In genomic region chr17:2244545-2245525, GRCh38 we compare ENCODE assay signal across 8 cellular contexts. TPM values are rescaled to one million over a fixed set of nuclear protein-coding genes. Genes with fewer than 3 reads are reported as not detected.
DNase-seq lines count a peak whose midpoint lies in the region; ATAC-seq and TF ChIP-seq lines count a peak whose summit lies in the region.

No MANE protein-coding gene starts in this region.

- peak; percentile 92 to 99 (median 98) for TF ChIP-seq CTCF in breast epithelium (IDR thresholded peaks at IDR 0.05)

- H3K27me3 ChIP-seq in breast epithelium: no peaks in the 10 kb centered on the region

- H3K4me3 ChIP-seq in breast epithelium: no peak overlapping the region

- H3K27ac ChIP-seq in breast epithelium: peak overlapping the region; percentile 68 to 69

- H3K36me3 ChIP-seq in breast epithelium: no peaks in the 10 kb centered on the region

- H3K4me1 ChIP-seq in breast epithelium: no peaks in the 10 kb centered on the region

- ATAC-seq in GM18520 (IDR thresholded peaks at IDR 0.05; ENCODE audit: unreplicated experiment): no peak

- H3K9me3 ChIP-seq in breast epithelium: no peaks in the 10 kb centered on the region

- DNase-seq in Ammon's horn (ENCODE audit: low spot score) (peak; percentile 93), GOT3 (lab: John Stamatoyannopoulos, UW) (peak; percentile 50), NCI-H2227 treated with DMSO at 0.1 percent for 48 hours (lab: John Stamatoyannopoulos, UW) (peak; percentile 9), breast epithelium (ENCODE audit: low spot score in 2 of 2) (peak; percentile 78 to 85), islet precursor cell (peak; percentile 92)
- peak; percentile 61 to 76 (median 66) for DNase-seq in activated CD4-positive, CD25-positive, alpha-beta regulatory T cell (lab: John Stamatoyannopoulos, UW)
- peak; percentile 74 to 81 (median 80) for DNase-seq in stimulated activated CD4-positive, alpha-beta T cell treated with anti-CD3 and anti-CD28 coated beads, Interleukin-12 subunit alpha, Interleukin-12 subunit beta, amount 100 ng/mL, for 48 hours (ENCODE audit: low read depth in 2 of 3, low spot score in 1 of 3)

- intact Hi-C loops in breast epithelium (cut with DNase I; ENCODE audit: low total_unique reads): loop anchor here (5.0 kb wide), 1 partner anchor 188 kb away; the partner anchor contains the start of gene HIC1

- TF ChIP-seq POLR2A in breast epithelium (IDR thresholded peaks at IDR 0.05): no peak

RNA-seq across cellular contexts. Expression of gene SMG6, which starts 58.8 kb away (rescaled TPM):
- 10 to 100 TPM; 24.9 to 29.3 (median 29.0) TPM for total RNA-seq in breast epithelium

RNA-seq across cellular contexts. Expression of gene SRR, which starts 58.9 kb away (rescaled TPM):
- total RNA-seq in breast epithelium: 10 to 100 TPM in 2 of 3 donors, 1 to 10 TPM in 1; 9.7 to 13.3 (median 10.2) TPM

Comparison
In these comparisons a context has a peak if more than half of its experiments do, and no peak if none do; other contexts are left out.
1. DNase-seq: peak in every context shown above with its lines; median percentile 93 in Ammon's horn; 92 in islet precursor cell; 82 in breast epithelium; 80 in stimulated activated CD4-positive, alpha-beta T cell treated with anti-CD3 and anti-CD28 coated beads, Interleukin-12 subunit alpha, Interleukin-12 subunit beta, amount 100 ng/mL, for 48 hours; 66 in activated CD4-positive, CD25-positive, alpha-beta regulatory T cell; 50 in GOT3; 9 in NCI-H2227 treated with DMSO at 0.1 percent for 48 hours.